8 cellular contexts compared by ENCODE assay signal in the genomic region with DNA sequence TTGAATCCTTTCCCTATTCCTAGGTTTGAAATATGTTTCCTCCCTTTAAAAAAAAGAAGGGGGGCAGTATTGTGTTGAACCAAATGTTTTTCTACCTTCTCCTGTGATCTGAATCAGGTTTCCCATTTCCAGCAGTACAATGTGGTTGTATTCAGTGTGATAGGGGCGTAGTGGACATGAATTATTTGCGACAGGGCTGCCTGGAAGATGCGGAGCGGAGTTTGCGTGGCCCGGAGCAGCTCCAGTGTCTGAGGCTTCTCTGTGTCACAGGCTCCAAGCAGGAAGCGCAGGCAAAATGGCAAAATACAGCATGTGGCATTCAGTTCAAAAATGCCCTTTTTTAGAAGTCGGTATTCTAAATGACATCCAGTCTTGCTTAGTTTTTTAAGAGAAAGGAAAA.
DNase-seq lines count a peak whose midpoint lies in the region; ATAC-seq and TF ChIP-seq lines count a peak whose summit lies in the region.

No MANE protein-coding gene starts in this region.

- H3K4me1 Mint-ChIP-seq in naive B cell, result peaks cover 38 to 44% (median 42%) of the 10 kb centered on the region in 3 donors

- no peaks in the 10 kb centered on the region for H3K36me3 ChIP-seq in fibroblast of lung (ENCODE audit: control insufficient read depth, insufficient read depth, low read length)

- DNase-seq in AG04450 (ENCODE audit: low read depth, low spot score) (peak; percentile 81), OCI-M2 (lab: John Stamatoyannopoulos, UW; ENCODE audit: unreplicated experiment) (peak; percentile 19), fibroblast of lung (ENCODE audit: low read depth in 2 of 2) (peak; percentile 94 to 95), naive B cell (peak; percentile 70)
- DNase-seq in activated T-helper 1 cell treated with anti-CD3 and anti-CD28 coated beads, Interleukin-2, amount 50 U/mL, for 16 hours (ENCODE audit: low read depth in 1 of 2, low spot score in 1 of 2), result peak; percentile 30 to 49
- peak; percentile 20 to 60 (median 50) for DNase-seq in stimulated activated naive CD4-positive, alpha-beta T cell (lab: John Stamatoyannopoulos, UW)

- H3K27ac Mint-ChIP-seq in naive B cell, result peak overlapping the region in 5 of 6 donors; percentile 90 to 99 (median 97)

- POLR2A ChIA-PET in AG04450 (lab: Yijun Ruan, JAX), result interaction anchor here (0.6 kb wide), 1 partner anchor 28 kb away, joined by 3 read pairs; no protein-coding TSS in a partner anchor

- no peaks in the 10 kb centered on the region for H3K27me3 Mint-ChIP-seq in naive B cell

- no peaks in the 10 kb centered on the region for H3K9me3 Mint-ChIP-seq in naive B cell

- H3K4me2 ChIP-seq in fibroblast of lung (ENCODE audit: extremely low read depth, insufficient read depth, low read length), result peak overlapping the region; percentile 98

- no peak for TF ChIP-seq EP300 in Ishikawa (IDR thresholded peaks at IDR 0.05; ENCODE audit: borderline replicate concordance)

- H3K27ac ChIP-seq in AG04450 (ENCODE audit: low read depth, low read length) (peak overlapping the region; percentile 84), fibroblast of lung (ENCODE audit: insufficient read depth, low read length) (peak overlapping the region; percentile 55)

- peak; percentile 36 for ATAC-seq in GM19043 (IDR thresholded peaks at IDR 0.05; ENCODE audit: low read depth, unreplicated experiment)
- peak; percentile 52 to 54 for ATAC-seq in naive B cell (ENCODE audit: low read depth in 2 of 2)

- H3K4me3 Mint-ChIP-seq in naive B cell, result peak overlapping the region; percentile 85 to 99 (median 97)

- peak overlapping the region; percentile 41 for H3K9ac ChIP-seq in fibroblast of lung (ENCODE audit: insufficient read depth, low read length)

- H3K36me3 Mint-ChIP-seq in naive B cell, result no peaks in the 10 kb centered on the region

- peak; percentile 23; the same call in 1 of the 2 replicates for TF ChIP-seq RAD21 in Ishikawa (IDR thresholded peaks at IDR 0.05; ENCODE audit: low read depth)

- peaks cover 29% of the 10 kb centered on the region for H3K4me1 ChIP-seq in fibroblast of lung (ENCODE audit: control insufficient read depth, extremely low read depth, insufficient read depth, low read length)

- no peaks in the 10 kb centered on the region for H3K9me3 ChIP-seq in AG04450 (ENCODE audit: control insufficient read depth, insufficient read depth, low read length)
- no peaks in the 10 kb centered on the region for H3K9me3 ChIP-seq in fibroblast of lung (ENCODE audit: control insufficient read depth, insufficient read depth, low read depth, low read length)

- H3K79me2 ChIP-seq in fibroblast of lung (ENCODE audit: control insufficient read depth, insufficient read depth, low read length), result peaks cover 39% of the 10 kb centered on the region

- no peaks in the 10 kb centered on the region for H4K20me1 ChIP-seq in fibroblast of lung (ENCODE audit: control insufficient read depth, extremely low read depth, insufficient read depth, low read length)

- TF ChIP-seq CTCF in AG04450 (IDR thresholded peaks at IDR 0.05; ENCODE audit: low read depth, low read length) (no peak), fibroblast of lung (conservative IDR thresholded peaks at IDR 0.05 in 1 of 2, IDR thresholded peaks at IDR 0.05 in 1 of 2; ENCODE audit: low read depth in 1 of 2, low read length in 2 of 2) (no peak)

- no peak overlapping the region for H2AFZ ChIP-seq in fibroblast of lung (ENCODE audit: low read length)

- CTCF ChIA-PET in AG04450 (lab: Charles Lee), result no interaction called here

- H3K4me3 ChIP-seq in AG04450 (ENCODE audit: low read depth, low read length), result peak overlapping the region; percentile 68
- peak overlapping the region; percentile 59 to 85 (median 64) for H3K4me3 ChIP-seq in fibroblast of lung (replicated peaks in 1 of 4; ENCODE audit: control extremely low read depth in 1 of 4, insufficient read depth in 1 of 4, low read depth in 3 of 4, low read length in 4 of 4)

- no peaks in the 10 kb centered on the region for H3K27me3 ChIP-seq in AG04450 (ENCODE audit: control insufficient read depth, insufficient read depth, low read length)
- H3K27me3 ChIP-seq in fibroblast of lung (ENCODE audit: control insufficient read depth, insufficient read depth, low read length), result no peaks in the 10 kb centered on the region

TF ChIP-seq in Ishikawa, 13 proteins besides CTCF, POLR2A, EP300 and RAD21:
- TF ChIP-seq EGR1 (IDR thresholded peaks at IDR 0.05) (no peak), REST (IDR thresholded peaks at IDR 0.05; ENCODE audit: low read depth) (no peak), CREB1 (IDR thresholded peaks at IDR 0.05; ENCODE audit: low read depth) (no peak), CEBPB (IDR thresholded peaks at IDR 0.05) (no peak), USF1 (IDR thresholded peaks at IDR 0.05) (peak; percentile 33; the same call in 1 of the 2 replicates), TAF1 (IDR thresholded peaks at IDR 0.05; ENCODE audit: low read depth) (no peak)
- TF ChIP-seq, protein P1, sequence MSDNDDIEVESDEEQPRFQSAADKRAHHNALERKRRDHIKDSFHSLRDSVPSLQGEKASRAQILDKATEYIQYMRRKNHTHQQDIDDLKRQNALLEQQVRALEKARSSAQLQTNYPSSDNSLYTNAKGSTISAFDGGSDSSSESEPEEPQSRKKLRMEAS (IDR thresholded peaks at IDR 0.05), result peak; percentile 35; the same call in 1 of the 2 replicates

Comparison
In these comparisons a context has a peak if more than half of its experiments do, and no peak if none do; other contexts are left out.
1. Peak in every context shown above with its lines: DNase-seq, ATAC-seq, H3K4me3 ChIP-seq and H3K27ac ChIP-seq.
2. DNase-seq: peak in every context shown above with its lines; median percentile 94 in fibroblast of lung; 81 in AG04450; 70 in naive B cell; 50 in stimulated activated naive CD4-positive, alpha-beta T cell; 40 in activated T-helper 1 cell treated with anti-CD3 and anti-CD28 coated beads, Interleukin-2, amount 50 U/mL, for 16 hours; 19 in OCI-M2.